19 cellular contexts compared by ENCODE assay signal in the genomic region with DNA sequence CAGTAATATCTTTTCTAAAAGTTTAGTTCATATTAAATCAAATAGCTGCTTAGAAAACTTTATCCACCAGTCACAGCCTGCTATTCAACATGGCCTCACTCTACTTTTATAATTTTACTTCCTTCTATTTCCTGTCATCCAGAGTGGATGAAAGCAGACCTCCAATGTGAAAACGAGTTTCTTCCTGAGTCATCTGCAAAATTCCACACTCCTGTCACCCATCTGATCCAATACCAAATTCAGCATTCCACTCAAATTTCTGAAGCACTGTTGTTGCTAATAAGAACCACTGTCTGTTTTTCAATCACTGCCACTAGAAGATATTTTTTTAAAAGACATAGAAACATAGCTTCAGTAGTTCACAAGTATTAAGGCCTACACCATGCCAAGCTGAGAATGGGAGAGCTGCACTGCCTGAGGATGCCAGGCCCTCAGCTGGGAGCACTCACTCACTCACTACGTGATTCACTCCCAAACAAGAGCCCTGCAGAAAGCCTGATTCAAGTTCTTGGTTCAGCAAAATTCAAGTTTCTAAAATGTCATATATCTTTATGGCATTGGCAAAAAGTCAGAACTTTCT.
A peak's percentile ranks its signal among the peaks of the same experiment; 100 is the strongest.
DNase-seq lines count a peak whose midpoint lies in the region; ATAC-seq lines count a peak whose summit lies in the region.
"Had no signal": no experiment of that assay in that cellular context is flagged by ENCODE, and none has a peak within 500 bp of the region (broad histone marks: within the 10 kb centered on the region; RNA-seq: fewer than 3 reads in every experiment).

No MANE protein-coding gene starts in this region.

- H3K56ac ChIP-seq in mesendoderm (ENCODE audit: low read length), result no peak overlapping the region

- H3K36me3 ChIP-seq in GM23248 (ENCODE audit: low read depth), result no peaks in the 10 kb centered on the region
- H3K36me3 ChIP-seq in mesendoderm (ENCODE audit: control insufficient read depth, insufficient read depth, low read length), result no peaks in the 10 kb centered on the region
- H3K36me3 ChIP-seq: SJSA1 had no signal

- no peaks in the 10 kb centered on the region for H3K27me3 Mint-ChIP-seq in central memory CD8-positive, alpha-beta T cell
- H3K27me3 Mint-ChIP-seq: IgD-negative memory B cell had no signal

- no peaks in the 10 kb centered on the region for H4K20me1 ChIP-seq in GM23248 (ENCODE audit: insufficient read depth)

- H4K8ac ChIP-seq in mesendoderm (ENCODE audit: low read depth, low read length), result no peak overlapping the region

- no peaks in the 10 kb centered on the region for H3K36me3 Mint-ChIP-seq in central memory CD8-positive, alpha-beta T cell (ENCODE audit: insufficient read depth)
- H3K36me3 Mint-ChIP-seq: IgD-negative memory B cell had no signal

- H3K9me3 ChIP-seq in GM23248 (ENCODE audit: low read depth), result no peaks in the 10 kb centered on the region
- H3K9me3 ChIP-seq: SJSA1 had no signal

- no peak overlapping the region for H4K5ac ChIP-seq in mesendoderm (ENCODE audit: low read length)

- H3K4ac ChIP-seq in mesendoderm (ENCODE audit: low read depth, low read length), result no peak overlapping the region

- WGBS in GM23248 (ENCODE audit: low coverage in 1 of 2, low lambda C conversion rate in 2 of 2, missing lambda C conversion rate in 2 of 2), 2 experiments, result 9 to 24% methylated on average over 2 of the region's 2 CpGs
- no CpG with 5 or more reads among the region's 2 CpGs for WGBS in mesendoderm (ENCODE audit: extremely low coverage, insufficient coverage, low lambda C conversion rate)

- no peak overlapping the region for H2BK15ac ChIP-seq in mesendoderm (replicated peaks; ENCODE audit: low read depth)

- no peaks in the 10 kb centered on the region for H3K79me2 ChIP-seq in GM23248 (ENCODE audit: insufficient read depth)
- no peaks in the 10 kb centered on the region for H3K79me2 ChIP-seq in mesendoderm (ENCODE audit: control insufficient read depth, insufficient read depth, low read length)

- in situ Hi-C loops in GM23248 (cut with MboI), result no loop called here

- H3K9me2 ChIP-seq in GM23248 (ENCODE audit: insufficient read depth), result no peaks in the 10 kb centered on the region

- no peak overlapping the region for H3K4me3 ChIP-seq in GM23248
- H3K4me3 ChIP-seq in mesendoderm (ENCODE audit: low read length), result no peak overlapping the region
- H3K4me3 ChIP-seq: PC-9, SJSA1 had no signal

- no peak for ATAC-seq in central memory CD8-positive, alpha-beta T cell (replicated peaks; ENCODE audit: extremely low read depth, poor library complexity, severe bottlenecking)
- no peak for ATAC-seq in GM19035 (IDR thresholded peaks at IDR 0.05; ENCODE audit: unreplicated experiment)
- ATAC-seq: HCT116 had no signal

- no peak overlapping the region for H3K9ac ChIP-seq in GM23248
- H3K9ac ChIP-seq in mesendoderm (ENCODE audit: low read length), result no peak overlapping the region

- H3K27ac Mint-ChIP-seq in central memory CD8-positive, alpha-beta T cell (ENCODE audit: low read depth), result peak overlapping the region; percentile 24
- H3K27ac Mint-ChIP-seq: IgD-negative memory B cell had no signal

- no peak overlapping the region for H2BK120ac ChIP-seq in mesendoderm (ENCODE audit: low read depth, low read length)

- H3F3A ChIP-seq in GM23248 (ENCODE audit: insufficient read depth), result peaks cover 15% of the 10 kb centered on the region

- no peak overlapping the region for H3K23ac ChIP-seq in mesendoderm (ENCODE audit: low read length)

- H3K79me1 ChIP-seq in mesendoderm (ENCODE audit: low read length), result no peaks in the 10 kb centered on the region

- H3K27me3 ChIP-seq in GM23248 (replicated peaks; ENCODE audit: insufficient read depth) (no peaks in the 10 kb centered on the region), mesendoderm (ENCODE audit: insufficient read depth, low read length, poor library complexity) (no peaks in the 10 kb centered on the region)
- H3K27me3 ChIP-seq: SJSA1 had no signal

- H3K4me3 Mint-ChIP-seq in central memory CD8-positive, alpha-beta T cell, result no peak overlapping the region
- H3K4me3 Mint-ChIP-seq: IgD-negative memory B cell had no signal

- peaks cover 18% of the 10 kb centered on the region for H3K4me1 ChIP-seq in GM23248 (ENCODE audit: insufficient read depth)
- H3K4me1 ChIP-seq in mesendoderm (ENCODE audit: control insufficient read depth, low read depth, low read length), result no peaks in the 10 kb centered on the region

- H3K4me2 ChIP-seq in GM23248 (ENCODE audit: unreplicated experiment) (peak overlapping the region; percentile 26), mesendoderm (ENCODE audit: low read length) (no peak overlapping the region)
- H3K4me2 ChIP-seq: PC-9 had no signal

- H3K4me1 Mint-ChIP-seq in central memory CD8-positive, alpha-beta T cell, result no peaks in the 10 kb centered on the region
- H3K4me1 Mint-ChIP-seq: IgD-negative memory B cell had no signal

- H3K27ac ChIP-seq in GM23248 (peak overlapping the region; percentile 16), mesendoderm (ENCODE audit: low read depth, low read length) (no peak overlapping the region)
- H3K27ac ChIP-seq: C4-2B, HL-60, PC-9, SJSA1 had no signal

- H3K9me3 Mint-ChIP-seq in central memory CD8-positive, alpha-beta T cell, result no peaks in the 10 kb centered on the region
- H3K9me3 Mint-ChIP-seq: IgD-negative memory B cell had no signal

- peak; percentile 50 for DNase-seq in AG08395 (ENCODE audit: low spot score)
- peak; percentile 70 for DNase-seq in GM23248
- DNase-seq in central memory CD8-positive, alpha-beta T cell (ENCODE audit: low spot score in 2 of 2), result no peak
- peak; percentile 44 for DNase-seq in mesendoderm
- DNase-seq in activated T-cell treated with anti-CD3 and anti-CD28 coated beads, Interleukin-2, amount 50 U/mL, for 48 hours, result no peak
- no peak for DNase-seq in foreskin melanocyte
- no peak for DNase-seq in NCI-H2029 treated with DMSO at 0.1 percent for 48 hours (lab: John Stamatoyannopoulos, UW)
- DNase-seq: 8988T, NCI-H1105 treated with DMSO at 0.1 percent for 48 hours, NCI-H1930, NCI-H510A, NCI-H774, PC-9 had no signal

- H3K18ac ChIP-seq in mesendoderm (ENCODE audit: low read length), result no peak overlapping the region

- no peak overlapping the region for H2AK5ac ChIP-seq in mesendoderm (ENCODE audit: low read length)

- no peak overlapping the region for H2BK5ac ChIP-seq in mesendoderm (ENCODE audit: low read length)

- H2AFZ ChIP-seq in GM23248, result peak overlapping the region; percentile 47
- H2AFZ ChIP-seq: PC-9 had no signal

Comparison
In these comparisons a context has a peak if more than half of its experiments do, and no peak if none do; other contexts are left out.
1. DNase-seq: peak in AG08395 (single experiment), GM23248 (single experiment) and mesendoderm (single experiment); none in central memory CD8-positive, alpha-beta T cell (0 of 2), activated T-cell treated with anti-CD3 and anti-CD28 coated beads, Interleukin-2, amount 50 U/mL, for 48 hours (0 of 2), foreskin melanocyte (single experiment) and NCI-H2029 treated with DMSO at 0.1 percent for 48 hours (single experiment).